ENCODE assay signal across 16 cellular contexts in genomic region chr3:81580399-81580798, GRCh38.
"Had no signal": no experiment of that assay in that cellular context is flagged by ENCODE, and none has a peak within 500 bp of the region (broad histone marks: within the 10 kb centered on the region; RNA-seq: fewer than 3 reads in every experiment).

No MANE protein-coding gene starts in this region.

- ATAC-seq: body of pancreas; natural killer cell treated with Interleukin-12 subunit alpha and Interleukin-12 subunit beta and Interleukin-15 and Interleukin-18, amount 100 ng/mL, for 72 hours; stimulated activated memory B cell treated with anti-CD40 and anti-IgM and Interleukin-4, amounts not matched to agents 10 μg/mL and 1 μg/mL and 100 μg/mL, for 72 hours; T-helper 17 cell had no signal

- H3K36me3 ChIP-seq: vagina had no signal

- H3K27me3 ChIP-seq: body of pancreas, hepatocyte, tibial artery, vagina had no signal

- H3K36me3 Mint-ChIP-seq: natural killer cell treated with Interleukin-12 subunit alpha and Interleukin-12 subunit beta and Interleukin-15 and Interleukin-18, amount 100 ng/mL, for 72 hours had no signal

- H3K4me1 ChIP-seq: body of pancreas, parathyroid adenoma, vagina had no signal

- DNase-seq: activated B cell treated with CpG ODN at 0.5 μM for 24 hours; activated CD4-positive, alpha-beta T cell treated with anti-CD3 and anti-CD28 coated beads, Interleukin-2, amount 10 ng/mL, durations not matched to agents 7 days and 5 days; activated CD8-positive, alpha-beta memory T cell treated with anti-CD3 and anti-CD28 coated beads for 24 hours; activated naive CD4-positive, alpha-beta T cell treated with anti-CD3 and anti-CD28 coated beads, Interleukin-2, amount 50 U/mL, for 16 hours; body of pancreas; cerebellar nuclear complex; kidney glomerular epithelial cell; stimulated activated CD4-positive, alpha-beta T cell treated with anti-CD3 and anti-CD28 coated beads, Interleukin-1b, Interleukin-23, amount 100 ng/mL, for 48 hours; T-helper 17 cell; tibial artery had no signal

- H3K4me3 Mint-ChIP-seq: activated B cell treated with CpG ODN at 0.5 μM for 24 hours; activated CD4-positive, alpha-beta T cell treated with anti-CD3 and anti-CD28 coated beads, Interleukin-2, amount 10 ng/mL, durations not matched to agents 7 days and 5 days; natural killer cell treated with Interleukin-12 subunit alpha and Interleukin-12 subunit beta and Interleukin-15 and Interleukin-18, amount 100 ng/mL, for 72 hours; stimulated activated memory B cell treated with anti-CD40 and anti-IgM and Interleukin-4, amounts not matched to agents 10 μg/mL and 1 μg/mL and 100 μg/mL, for 72 hours; T-helper 17 cell had no signal

- H3K4me3 ChIP-seq: body of pancreas, hepatocyte, lung, tibial artery, vagina had no signal

- H3K4me1 Mint-ChIP-seq: activated B cell treated with CpG ODN at 0.5 μM for 24 hours; activated CD4-positive, alpha-beta T cell treated with anti-CD3 and anti-CD28 coated beads, Interleukin-2, amount 10 ng/mL, durations not matched to agents 7 days and 5 days; stimulated activated memory B cell treated with anti-CD40 and anti-IgM and Interleukin-4, amounts not matched to agents 10 μg/mL and 1 μg/mL and 100 μg/mL, for 72 hours had no signal

- H3K9me3 Mint-ChIP-seq: activated B cell treated with CpG ODN at 0.5 μM for 24 hours; activated CD4-positive, alpha-beta T cell treated with anti-CD3 and anti-CD28 coated beads, Interleukin-2, amount 10 ng/mL, durations not matched to agents 7 days and 5 days; natural killer cell treated with Interleukin-12 subunit alpha and Interleukin-12 subunit beta and Interleukin-15 and Interleukin-18, amount 100 ng/mL, for 72 hours; stimulated activated memory B cell treated with anti-CD40 and anti-IgM and Interleukin-4, amounts not matched to agents 10 μg/mL and 1 μg/mL and 100 μg/mL, for 72 hours had no signal

- H3K9me3 ChIP-seq: body of pancreas, tibial artery, vagina had no signal

- H3K27me3 Mint-ChIP-seq: activated B cell treated with CpG ODN at 0.5 μM for 24 hours; activated CD4-positive, alpha-beta T cell treated with anti-CD3 and anti-CD28 coated beads, Interleukin-2, amount 10 ng/mL, durations not matched to agents 7 days and 5 days; natural killer cell treated with Interleukin-12 subunit alpha and Interleukin-12 subunit beta and Interleukin-15 and Interleukin-18, amount 100 ng/mL, for 72 hours; stimulated activated memory B cell treated with anti-CD40 and anti-IgM and Interleukin-4, amounts not matched to agents 10 μg/mL and 1 μg/mL and 100 μg/mL, for 72 hours; T-helper 17 cell had no signal

- H3K27ac Mint-ChIP-seq: activated B cell treated with CpG ODN at 0.5 μM for 24 hours; activated CD4-positive, alpha-beta T cell treated with anti-CD3 and anti-CD28 coated beads, Interleukin-2, amount 10 ng/mL, durations not matched to agents 7 days and 5 days; natural killer cell treated with Interleukin-12 subunit alpha and Interleukin-12 subunit beta and Interleukin-15 and Interleukin-18, amount 100 ng/mL, for 72 hours; stimulated activated memory B cell treated with anti-CD40 and anti-IgM and Interleukin-4, amounts not matched to agents 10 μg/mL and 1 μg/mL and 100 μg/mL, for 72 hours; T-helper 17 cell had no signal

- H3K27ac ChIP-seq: body of pancreas, hepatocyte, parathyroid adenoma, tibial artery, vagina had no signal

- H2AFZ ChIP-seq: hepatocyte, parathyroid adenoma had no signal
